1 cellular context compared by ENCODE assay signal in the genomic region with DNA sequence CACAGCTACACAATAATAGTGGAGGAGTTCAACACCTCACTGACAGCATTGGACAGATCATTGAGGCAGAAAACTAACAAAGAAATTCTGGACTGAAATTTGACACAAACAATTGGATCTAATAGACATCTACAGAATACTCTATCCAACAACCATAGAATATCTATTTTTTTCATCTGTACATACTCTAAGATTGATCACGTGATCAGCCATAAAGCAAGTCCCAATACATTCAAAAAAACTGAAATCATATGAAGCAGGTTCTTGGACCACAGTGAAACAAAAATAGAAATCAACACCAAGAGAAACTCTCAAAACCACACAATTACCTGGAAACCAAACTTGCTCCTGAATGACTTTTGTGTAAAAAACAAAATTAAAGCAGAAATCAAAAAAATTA.
TF ChIP-seq lines count a peak whose summit lies in the region.

No MANE protein-coding gene starts in this region.

TF ChIP-seq in K562, 482 proteins besides CTCF, POLR2A, EP300 and RAD21:
- TF ChIP-seq, protein P1, sequence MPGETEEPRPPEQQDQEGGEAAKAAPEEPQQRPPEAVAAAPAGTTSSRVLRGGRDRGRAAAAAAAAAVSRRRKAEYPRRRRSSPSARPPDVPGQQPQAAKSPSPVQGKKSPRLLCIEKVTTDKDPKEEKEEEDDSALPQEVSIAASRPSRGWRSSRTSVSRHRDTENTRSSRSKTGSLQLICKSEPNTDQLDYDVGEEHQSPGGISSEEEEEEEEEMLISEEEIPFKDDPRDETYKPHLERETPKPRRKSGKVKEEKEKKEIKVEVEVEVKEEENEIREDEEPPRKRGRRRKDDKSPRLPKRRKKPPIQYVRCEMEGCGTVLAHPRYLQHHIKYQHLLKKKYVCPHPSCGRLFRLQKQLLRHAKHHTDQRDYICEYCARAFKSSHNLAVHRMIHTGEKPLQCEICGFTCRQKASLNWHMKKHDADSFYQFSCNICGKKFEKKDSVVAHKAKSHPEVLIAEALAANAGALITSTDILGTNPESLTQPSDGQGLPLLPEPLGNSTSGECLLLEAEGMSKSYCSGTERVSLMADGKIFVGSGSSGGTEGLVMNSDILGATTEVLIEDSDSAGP (CRISPR knock-in tag; IDR thresholded peaks at IDR 0.05), result no peak
- TF ChIP-seq CHD1 (IDR thresholded peaks at IDR 0.05; ENCODE audit: low read length) (no peak), ZNF3 (CRISPR knock-in tag; IDR thresholded peaks at IDR 0.05) (no peak), HDAC2 (IDR thresholded peaks at IDR 0.05) (no peak), MEIS2 (IDR thresholded peaks at IDR 0.05; ENCODE audit: partially characterized antibody) (no peak), KAT2B (IDR thresholded peaks at IDR 0.05; ENCODE audit: low read depth, low read length) (no peak), SNIP1 (IDR thresholded peaks at IDR 0.05; ENCODE audit: low read depth) (no peak), NCOA1 (IDR thresholded peaks at IDR 0.05; ENCODE audit: low read depth) (no peak), L3MBTL2 (IDR thresholded peaks at IDR 0.05) (no peak), ZNF232 (CRISPR knock-in tag; IDR thresholded peaks at IDR 0.05) (no peak), SMAD4 (CRISPR knock-in tag; conservative IDR thresholded peaks at IDR 0.05) (no peak), MAFF (IDR thresholded peaks at IDR 0.05; ENCODE audit: low read length) (no peak), KDM4B (IDR thresholded peaks at IDR 0.05; ENCODE audit: borderline replicate concordance in 2 of 2, low read depth in 1 of 2) (no peak), ZNF165 (CRISPR knock-in tag; IDR thresholded peaks at IDR 0.05; ENCODE audit: borderline replicate concordance) (no peak), ZNF282 (CRISPR knock-in tag; IDR thresholded peaks at IDR 0.05) (no peak), CBFA2T2 (conservative IDR thresholded peaks at IDR 0.05) (peak; percentile 48), ZNF316 (IDR thresholded peaks at IDR 0.05) (no peak), KDM2B (CRISPR knock-in tag; IDR thresholded peaks at IDR 0.05) (no peak), RBM14 (IDR thresholded peaks at IDR 0.05; ENCODE audit: borderline replicate concordance, insufficient read depth, low read depth, low read length) (no peak), ZFP1 (CRISPR knock-in tag; IDR thresholded peaks at IDR 0.05) (no peak), PHF8 (IDR thresholded peaks at IDR 0.05; ENCODE audit: borderline replicate concordance, low read length) (no peak), ZC3H8 (IDR thresholded peaks at IDR 0.05) (no peak), HIVEP1 (CRISPR knock-in tag; IDR thresholded peaks at IDR 0.05) (no peak), ZNF217 (CRISPR knock-in tag; IDR thresholded peaks at IDR 0.05) (no peak), SRSF1 (IDR thresholded peaks at IDR 0.05; ENCODE audit: low read depth, low read length) (no peak), RAD51 (IDR thresholded peaks at IDR 0.05; ENCODE audit: borderline replicate concordance, low read depth) (peak; percentile 86), SREBF2 (CRISPR knock-in tag; IDR thresholded peaks at IDR 0.05) (no peak), NR2C2 (CRISPR knock-in tag; IDR thresholded peaks at IDR 0.05) (no peak), NR2C2 (tag; IDR thresholded peaks at IDR 0.05) (no peak), BRD4 (IDR thresholded peaks at IDR 0.05) (no peak), ZNF121 (CRISPR knock-in tag; conservative IDR thresholded peaks at IDR 0.05) (no peak), HNRNPK (IDR thresholded peaks at IDR 0.05; ENCODE audit: low read depth, low read length, poor library complexity, severe bottlenecking) (no peak), ZNF785 (CRISPR knock-in tag; IDR thresholded peaks at IDR 0.05) (no peak), ZNF780A (CRISPR knock-in tag; IDR thresholded peaks at IDR 0.05) (no peak), TOE1 (IDR thresholded peaks at IDR 0.05; ENCODE audit: borderline replicate concordance) (peak; percentile 74; the same call in 1 of the 2 replicates), TOE1 (CRISPR knock-in tag; IDR thresholded peaks at IDR 0.05; ENCODE audit: borderline replicate concordance, low read depth) (no peak), HNRNPLL (IDR thresholded peaks at IDR 0.05; ENCODE audit: low read depth, low read length, poor library complexity, severe bottlenecking) (no peak)
- TF ChIP-seq, protein P2, sequence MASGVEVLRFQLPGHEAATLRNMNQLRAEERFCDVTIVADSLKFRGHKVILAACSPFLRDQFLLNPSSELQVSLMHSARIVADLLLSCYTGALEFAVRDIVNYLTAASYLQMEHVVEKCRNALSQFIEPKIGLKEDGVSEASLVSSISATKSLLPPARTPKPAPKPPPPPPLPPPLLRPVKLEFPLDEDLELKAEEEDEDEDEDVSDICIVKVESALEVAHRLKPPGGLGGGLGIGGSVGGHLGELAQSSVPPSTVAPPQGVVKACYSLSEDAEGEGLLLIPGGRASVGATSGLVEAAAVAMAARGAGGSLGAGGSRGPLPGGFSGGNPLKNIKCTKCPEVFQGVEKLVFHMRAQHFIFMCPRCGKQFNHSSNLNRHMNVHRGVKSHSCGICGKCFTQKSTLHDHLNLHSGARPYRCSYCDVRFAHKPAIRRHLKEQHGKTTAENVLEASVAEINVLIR (CRISPR knock-in tag; IDR thresholded peaks at IDR 0.05), result no peak
- TF ChIP-seq, protein P3, sequence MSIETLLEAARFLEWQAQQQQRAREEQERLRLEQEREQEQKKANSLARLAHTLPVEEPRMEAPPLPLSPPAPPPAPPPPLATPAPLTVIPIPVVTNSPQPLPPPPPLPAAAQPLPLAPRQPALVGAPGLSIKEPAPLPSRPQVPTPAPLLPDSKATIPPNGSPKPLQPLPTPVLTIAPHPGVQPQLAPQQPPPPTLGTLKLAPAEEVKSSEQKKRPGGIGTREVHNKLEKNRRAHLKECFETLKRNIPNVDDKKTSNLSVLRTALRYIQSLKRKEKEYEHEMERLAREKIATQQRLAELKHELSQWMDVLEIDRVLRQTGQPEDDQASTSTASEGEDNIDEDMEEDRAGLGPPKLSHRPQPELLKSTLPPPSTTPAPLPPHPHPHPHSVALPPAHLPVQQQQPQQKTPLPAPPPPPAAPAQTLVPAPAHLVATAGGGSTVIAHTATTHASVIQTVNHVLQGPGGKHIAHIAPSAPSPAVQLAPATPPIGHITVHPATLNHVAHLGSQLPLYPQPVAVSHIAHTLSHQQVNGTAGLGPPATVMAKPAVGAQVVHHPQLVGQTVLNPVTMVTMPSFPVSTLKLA (conservative IDR thresholded peaks at IDR 0.05), result no peak
- TF ChIP-seq, protein P4, sequence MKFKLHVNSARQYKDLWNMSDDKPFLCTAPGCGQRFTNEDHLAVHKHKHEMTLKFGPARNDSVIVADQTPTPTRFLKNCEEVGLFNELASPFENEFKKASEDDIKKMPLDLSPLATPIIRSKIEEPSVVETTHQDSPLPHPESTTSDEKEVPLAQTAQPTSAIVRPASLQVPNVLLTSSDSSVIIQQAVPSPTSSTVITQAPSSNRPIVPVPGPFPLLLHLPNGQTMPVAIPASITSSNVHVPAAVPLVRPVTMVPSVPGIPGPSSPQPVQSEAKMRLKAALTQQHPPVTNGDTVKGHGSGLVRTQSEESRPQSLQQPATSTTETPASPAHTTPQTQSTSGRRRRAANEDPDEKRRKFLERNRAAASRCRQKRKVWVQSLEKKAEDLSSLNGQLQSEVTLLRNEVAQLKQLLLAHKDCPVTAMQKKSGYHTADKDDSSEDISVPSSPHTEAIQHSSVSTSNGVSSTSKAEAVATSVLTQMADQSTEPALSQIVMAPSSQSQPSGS (CRISPR knock-in tag; IDR thresholded peaks at IDR 0.05), result no peak
- TF ChIP-seq, protein P5, sequence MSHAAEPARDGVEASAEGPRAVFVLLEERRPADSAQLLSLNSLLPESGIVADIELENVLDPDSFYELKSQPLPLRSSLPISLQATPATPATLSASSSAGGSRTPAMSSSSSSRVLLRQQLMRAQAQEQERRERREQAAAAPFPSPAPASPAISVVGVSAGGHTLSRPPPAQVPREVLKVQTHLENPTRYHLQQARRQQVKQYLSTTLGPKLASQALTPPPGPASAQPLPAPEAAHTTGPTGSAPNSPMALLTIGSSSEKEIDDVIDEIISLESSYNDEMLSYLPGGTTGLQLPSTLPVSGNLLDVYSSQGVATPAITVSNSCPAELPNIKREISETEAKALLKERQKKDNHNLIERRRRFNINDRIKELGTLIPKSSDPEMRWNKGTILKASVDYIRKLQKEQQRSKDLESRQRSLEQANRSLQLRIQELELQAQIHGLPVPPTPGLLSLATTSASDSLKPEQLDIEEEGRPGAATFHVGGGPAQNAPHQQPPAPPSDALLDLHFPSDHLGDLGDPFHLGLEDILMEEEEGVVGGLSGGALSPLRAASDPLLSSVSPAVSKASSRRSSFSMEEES (CRISPR knock-in tag; IDR thresholded peaks at IDR 0.05), result peak; percentile 95
- TF ChIP-seq, protein P6, sequence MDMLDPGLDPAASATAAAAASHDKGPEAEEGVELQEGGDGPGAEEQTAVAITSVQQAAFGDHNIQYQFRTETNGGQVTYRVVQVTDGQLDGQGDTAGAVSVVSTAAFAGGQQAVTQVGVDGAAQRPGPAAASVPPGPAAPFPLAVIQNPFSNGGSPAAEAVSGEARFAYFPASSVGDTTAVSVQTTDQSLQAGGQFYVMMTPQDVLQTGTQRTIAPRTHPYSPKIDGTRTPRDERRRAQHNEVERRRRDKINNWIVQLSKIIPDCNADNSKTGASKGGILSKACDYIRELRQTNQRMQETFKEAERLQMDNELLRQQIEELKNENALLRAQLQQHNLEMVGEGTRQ (CRISPR knock-in tag; IDR thresholded peaks at IDR 0.05), result peak; percentile 34; the same call in 1 of the 2 replicates
